8 cellular contexts compared by ENCODE assay signal in the genomic region with DNA sequence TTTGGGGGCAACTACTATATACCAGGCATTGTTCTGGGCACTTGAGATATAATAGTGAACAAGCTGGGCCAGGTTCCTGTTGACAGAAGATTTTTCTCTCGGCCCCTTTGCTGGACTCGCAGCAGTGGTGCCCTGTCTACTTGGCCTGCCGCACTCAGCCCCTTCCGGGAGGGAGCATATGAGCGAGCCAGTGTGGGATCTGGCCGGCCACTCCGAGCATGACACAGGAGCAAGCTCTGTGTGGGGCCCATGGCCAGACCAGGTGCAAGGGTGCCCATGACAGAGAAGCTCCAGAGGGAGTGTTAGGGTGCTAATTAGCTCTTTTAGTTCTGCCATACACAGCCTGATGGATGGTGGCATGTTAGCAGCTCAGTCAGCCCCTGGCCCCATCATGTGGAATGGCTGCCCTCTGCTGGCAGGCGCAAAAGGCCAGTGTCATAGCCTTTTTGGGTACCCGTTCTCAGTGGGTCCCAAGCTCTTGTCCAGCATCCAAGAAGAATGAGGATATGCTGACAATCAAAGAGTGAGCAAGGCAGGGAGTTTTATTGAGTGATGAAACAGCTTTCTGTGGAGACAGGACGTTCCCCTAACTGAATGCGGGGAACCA. TPM values are rescaled to one million over a fixed set of nuclear protein-coding genes. Genes with fewer than 3 reads are reported as not detected.
DNase-seq lines count a peak whose midpoint lies in the region; ATAC-seq and TF ChIP-seq lines count a peak whose summit lies in the region.

No MANE protein-coding gene starts in this region.

- no peak overlapping the region for H3K27ac ChIP-seq in body of pancreas
- no peak overlapping the region for H3K27ac ChIP-seq in mesendoderm (ENCODE audit: low read depth, low read length)
- H3K27ac ChIP-seq in ascending aorta, result no peak overlapping the region

- in situ Hi-C loops in G401 (cut with HindIII; ENCODE audit: low sequenced_read_pairs), result no loop called here

- no peak overlapping the region for H2BK15ac ChIP-seq in mesendoderm (replicated peaks; ENCODE audit: low read depth)

- no peak overlapping the region for H4K5ac ChIP-seq in mesendoderm (ENCODE audit: low read length)

- H3K79me2 ChIP-seq in mesendoderm (ENCODE audit: control insufficient read depth, insufficient read depth, low read length), result no peaks in the 10 kb centered on the region

- H3K4me1 ChIP-seq in body of pancreas (no peaks in the 10 kb centered on the region), mesendoderm (ENCODE audit: control insufficient read depth, low read depth, low read length) (no peaks in the 10 kb centered on the region), ascending aorta (no peaks in the 10 kb centered on the region)

- peak; percentile 6 for DNase-seq in G401 (ENCODE audit: low spot score)
- DNase-seq in body of pancreas, result peak in 3 of 4 donors; percentile 6 to 17 (median 12)
- DNase-seq in mesendoderm, result peak; percentile 62
- DNase-seq in NCI-H2227 (lab: John Stamatoyannopoulos, UW; ENCODE audit: unreplicated experiment), result no peak
- DNase-seq in ascending aorta (ENCODE audit: low spot score in 2 of 2), result no peak

- intact Hi-C loops in body of pancreas (cut with DNase I) (no loop called here), ascending aorta (cut with DNase I) (no loop called here)

- H3K56ac ChIP-seq in mesendoderm (ENCODE audit: low read length), result no peak overlapping the region

- H3K9me3 ChIP-seq in body of pancreas (no peaks in the 10 kb centered on the region), ascending aorta (no peaks in the 10 kb centered on the region)

- H3K4me3 ChIP-seq in body of pancreas (no peak overlapping the region), mesendoderm (ENCODE audit: low read length) (no peak overlapping the region), ascending aorta (no peak overlapping the region)

- no peak overlapping the region for H3K18ac ChIP-seq in mesendoderm (ENCODE audit: low read length)

- H4K8ac ChIP-seq in mesendoderm (ENCODE audit: low read depth, low read length), result no peak overlapping the region

- no peaks in the 10 kb centered on the region for H3K36me3 ChIP-seq in body of pancreas (replicated peaks in 1 of 2; ENCODE audit: insufficient read depth in 1 of 2, low read depth in 2 of 2)
- no peaks in the 10 kb centered on the region for H3K36me3 ChIP-seq in mesendoderm (ENCODE audit: control insufficient read depth, insufficient read depth, low read length)
- no peaks in the 10 kb centered on the region for H3K36me3 ChIP-seq in ascending aorta

- TF ChIP-seq CTCF in body of pancreas (IDR thresholded peaks at IDR 0.05) (peak in 5 of 7 experiments; percentile 6 to 27 (median 12)), ascending aorta (IDR thresholded peaks at IDR 0.05) (no peak)

- no peak for TF ChIP-seq POLR2A in body of pancreas (IDR thresholded peaks at IDR 0.05)

- no peak for ATAC-seq in body of pancreas
- ATAC-seq in HG02588 (IDR thresholded peaks at IDR 0.05; ENCODE audit: unreplicated experiment), result no peak
- no peak for ATAC-seq in GM18907 (IDR thresholded peaks at IDR 0.05; ENCODE audit: unreplicated experiment)

- no peak overlapping the region for H2BK5ac ChIP-seq in mesendoderm (ENCODE audit: low read length)

- H3K79me1 ChIP-seq in mesendoderm (ENCODE audit: low read length), result no peaks in the 10 kb centered on the region

- WGBS in body of pancreas, 2 donors, result 77 to 82% methylated on average over 6 to 11 of the region's 11 CpGs
- no CpG with 5 or more reads among the region's 11 CpGs for WGBS in mesendoderm (ENCODE audit: extremely low coverage, insufficient coverage, low lambda C conversion rate)

- no peak for TF ChIP-seq EP300 in Ishikawa (IDR thresholded peaks at IDR 0.05; ENCODE audit: borderline replicate concordance)

- H3K27me3 ChIP-seq in body of pancreas (no peaks in the 10 kb centered on the region), mesendoderm (ENCODE audit: insufficient read depth, low read length, poor library complexity) (no peaks in the 10 kb centered on the region), ascending aorta (no peaks in the 10 kb centered on the region)

- no peak overlapping the region for H2BK120ac ChIP-seq in mesendoderm (ENCODE audit: low read depth, low read length)

- TF ChIP-seq RAD21 in Ishikawa (IDR thresholded peaks at IDR 0.05; ENCODE audit: low read depth), result peak; percentile 78

- H3K4ac ChIP-seq in mesendoderm (ENCODE audit: low read depth, low read length), result no peak overlapping the region

- no peak overlapping the region for H2AK5ac ChIP-seq in mesendoderm (ENCODE audit: low read length)

- H3K4me2 ChIP-seq in mesendoderm (ENCODE audit: low read length), result no peak overlapping the region

- no peak overlapping the region for H3K23ac ChIP-seq in mesendoderm (ENCODE audit: low read length)

- H3K9ac ChIP-seq in mesendoderm (ENCODE audit: low read length), result no peak overlapping the region

TF ChIP-seq in Ishikawa, 13 proteins besides CTCF, POLR2A, EP300 and RAD21:
- TF ChIP-seq NFIC (IDR thresholded peaks at IDR 0.05), result no peak
- no peak for TF ChIP-seq USF1 (IDR thresholded peaks at IDR 0.05)
- no peak for TF ChIP-seq CREB1 (IDR thresholded peaks at IDR 0.05; ENCODE audit: low read depth)
- TF ChIP-seq TCF12 (IDR thresholded peaks at IDR 0.05; ENCODE audit: low read depth), result no peak
- no peak for TF ChIP-seq TAF1 (IDR thresholded peaks at IDR 0.05; ENCODE audit: low read depth)
- no peak for TF ChIP-seq FOXM1 (IDR thresholded peaks at IDR 0.05; ENCODE audit: borderline replicate concordance, low read depth)
- no peak for TF ChIP-seq TEAD4 (IDR thresholded peaks at IDR 0.05)
- TF ChIP-seq EGR1 (IDR thresholded peaks at IDR 0.05), result no peak
- TF ChIP-seq YY1 (IDR thresholded peaks at IDR 0.05; ENCODE audit: low read depth), result no peak
- no peak for TF ChIP-seq CEBPB (IDR thresholded peaks at IDR 0.05)
- no peak for TF ChIP-seq MAX (IDR thresholded peaks at IDR 0.05)
- TF ChIP-seq ZBTB7A (IDR thresholded peaks at IDR 0.05; ENCODE audit: low read depth), result no peak
- TF ChIP-seq, protein P1, sequence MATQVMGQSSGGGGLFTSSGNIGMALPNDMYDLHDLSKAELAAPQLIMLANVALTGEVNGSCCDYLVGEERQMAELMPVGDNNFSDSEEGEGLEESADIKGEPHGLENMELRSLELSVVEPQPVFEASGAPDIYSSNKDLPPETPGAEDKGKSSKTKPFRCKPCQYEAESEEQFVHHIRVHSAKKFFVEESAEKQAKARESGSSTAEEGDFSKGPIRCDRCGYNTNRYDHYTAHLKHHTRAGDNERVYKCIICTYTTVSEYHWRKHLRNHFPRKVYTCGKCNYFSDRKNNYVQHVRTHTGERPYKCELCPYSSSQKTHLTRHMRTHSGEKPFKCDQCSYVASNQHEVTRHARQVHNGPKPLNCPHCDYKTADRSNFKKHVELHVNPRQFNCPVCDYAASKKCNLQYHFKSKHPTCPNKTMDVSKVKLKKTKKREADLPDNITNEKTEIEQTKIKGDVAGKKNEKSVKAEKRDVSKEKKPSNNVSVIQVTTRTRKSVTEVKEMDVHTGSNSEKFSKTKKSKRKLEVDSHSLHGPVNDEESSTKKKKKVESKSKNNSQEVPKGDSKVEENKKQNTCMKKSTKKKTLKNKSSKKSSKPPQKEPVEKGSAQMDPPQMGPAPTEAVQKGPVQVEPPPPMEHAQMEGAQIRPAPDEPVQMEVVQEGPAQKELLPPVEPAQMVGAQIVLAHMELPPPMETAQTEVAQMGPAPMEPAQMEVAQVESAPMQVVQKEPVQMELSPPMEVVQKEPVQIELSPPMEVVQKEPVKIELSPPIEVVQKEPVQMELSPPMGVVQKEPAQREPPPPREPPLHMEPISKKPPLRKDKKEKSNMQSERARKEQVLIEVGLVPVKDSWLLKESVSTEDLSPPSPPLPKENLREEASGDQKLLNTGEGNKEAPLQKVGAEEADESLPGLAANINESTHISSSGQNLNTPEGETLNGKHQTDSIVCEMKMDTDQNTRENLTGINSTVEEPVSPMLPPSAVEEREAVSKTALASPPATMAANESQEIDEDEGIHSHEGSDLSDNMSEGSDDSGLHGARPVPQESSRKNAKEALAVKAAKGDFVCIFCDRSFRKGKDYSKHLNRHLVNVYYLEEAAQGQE (IDR thresholded peaks at IDR 0.05; ENCODE audit: low read depth), result no peak

RNA-seq across cellular contexts. Expression of gene KIF4B, which starts 9.3 kb away (rescaled TPM):
- total RNA-seq in G401 (2014; rRNA removed; shearing (Covaris generic)), result 0.06 and 0.07 TPM in 2 replicates
- total RNA-seq in body of pancreas (under 1 TPM in 1 of 2 donors, not detected in 1; 0.26 TPM), ascending aorta (not detected)
- polyA plus RNA-seq in mesendoderm (2013, experiment 1 of 2), result 0.01 TPM
- 0.01 TPM for polyA plus RNA-seq in mesendoderm (2013, experiment 2 of 2)

Comparison
In these comparisons a context has a peak if more than half of its experiments do, and no peak if none do; other contexts are left out.
1. DNase-seq: peak in G401 (single experiment), body of pancreas (3 of 4) and mesendoderm (single experiment); none in NCI-H2227 (single experiment) and ascending aorta (0 of 2).
2. CTCF ChIP-seq: peak in body of pancreas (5 of 7); none in ascending aorta (0 of 3).